Comparison of ENCODE assay signal across 1 cellular context in genomic region chr6:4018194-4019111, GRCh38.
TF ChIP-seq lines count a peak whose summit lies in the region.

No MANE protein-coding gene starts in this region.

TF ChIP-seq in HEK293, 187 proteins besides CTCF, POLR2A, EP300 and RAD21 (continued from another document and continues in another):
- no peak; the same call in 1 of the 2 replicates for TF ChIP-seq ZNF221 (tag by site-specific recombination; IDR thresholded peaks at IDR 0.05; ENCODE audit: borderline replicate concordance)
- TF ChIP-seq ZBTB44 (tag by site-specific recombination; IDR thresholded peaks at IDR 0.05): no peak; the same call in 1 of the 2 replicates
- no peak for TF ChIP-seq ZNF211 (tag by site-specific recombination; IDR thresholded peaks at IDR 0.05; ENCODE audit: low read depth)
- no peak for TF ChIP-seq ZNF529 (tag by site-specific recombination; IDR thresholded peaks at IDR 0.05; ENCODE audit: insufficient replicate concordance)
- TF ChIP-seq SP3 (tag by site-specific recombination; IDR thresholded peaks at IDR 0.05): peak; percentile 84
- TF ChIP-seq ZNF174 (tag by site-specific recombination; IDR thresholded peaks at IDR 0.05): no peak
- TF ChIP-seq BCL11A (tag by site-specific recombination; IDR thresholded peaks at IDR 0.05; ENCODE audit: low read depth): no peak
- no peak for TF ChIP-seq PRDM4 (tag by site-specific recombination; IDR thresholded peaks at IDR 0.05)
- peak; percentile 25; the same call in 1 of the 2 replicates for TF ChIP-seq ZNF157 (tag by site-specific recombination; IDR thresholded peaks at IDR 0.05)
- TF ChIP-seq ZNF121 (tag by site-specific recombination; IDR thresholded peaks at IDR 0.05): peak; percentile 45; the same call in 1 of the 2 replicates
- TF ChIP-seq ZNF24 (tag by site-specific recombination; IDR thresholded peaks at IDR 0.05): peak; percentile 76; the same call in 1 of the 2 replicates
- peak; percentile 95 for TF ChIP-seq PRDM10 (tag by site-specific recombination; IDR thresholded peaks at IDR 0.05)
- TF ChIP-seq ZNF266 (tag by site-specific recombination; IDR thresholded peaks at IDR 0.05; ENCODE audit: low read depth): peak; percentile 43; the same call in 1 of the 2 replicates
- TF ChIP-seq ZNF449 (tag by site-specific recombination; IDR thresholded peaks at IDR 0.05): peak; percentile 35; the same call in 1 of the 2 replicates
- TF ChIP-seq ZNF610 (tag by site-specific recombination; IDR thresholded peaks at IDR 0.05; ENCODE audit: borderline replicate concordance): peak; percentile 88
- peak; percentile 70 for TF ChIP-seq ZNF629 (tag by site-specific recombination; IDR thresholded peaks at IDR 0.05)
- TF ChIP-seq ZNF623 (tag by site-specific recombination; IDR thresholded peaks at IDR 0.05): peak; percentile 74
- TF ChIP-seq ZNF324 (tag by site-specific recombination; IDR thresholded peaks at IDR 0.05): peak; percentile 60
- peak; percentile 98 for TF ChIP-seq ZNF341 (tag by site-specific recombination; IDR thresholded peaks at IDR 0.05; ENCODE audit: low read depth)
- TF ChIP-seq ZBTB8A (tag by site-specific recombination; IDR thresholded peaks at IDR 0.05): peak; percentile 87
- no peak for TF ChIP-seq ZNF292 (tag by site-specific recombination; IDR thresholded peaks at IDR 0.05; ENCODE audit: borderline replicate concordance, low read depth)
- TF ChIP-seq ZNF26 (tag by site-specific recombination; IDR thresholded peaks at IDR 0.05): no peak
- peak; percentile 59; the same call in 1 of the 2 replicates for TF ChIP-seq KLF16 (tag by site-specific recombination; IDR thresholded peaks at IDR 0.05)
- peak; percentile 85 for TF ChIP-seq YY1 (tag by site-specific recombination; IDR thresholded peaks at IDR 0.05)
- peak; percentile 73; the same call in 1 of the 2 replicates for TF ChIP-seq ZNF580 (tag by site-specific recombination; IDR thresholded peaks at IDR 0.05)
- no peak for TF ChIP-seq ZNF513 (tag by site-specific recombination; IDR thresholded peaks at IDR 0.05)
- TF ChIP-seq ZNF692 (tag by site-specific recombination; IDR thresholded peaks at IDR 0.05): peak; percentile 83
- TF ChIP-seq BCL11B (tag by site-specific recombination; IDR thresholded peaks at IDR 0.05; ENCODE audit: low read depth): peak; percentile 63; the same call in 1 of the 2 replicates
- TF ChIP-seq ZNF175 (tag by site-specific recombination; IDR thresholded peaks at IDR 0.05): no peak
- peak; percentile 68; the same call in 1 of the 2 replicates for TF ChIP-seq ZBTB11 (tag by site-specific recombination; conservative IDR thresholded peaks at IDR 0.05; ENCODE audit: low read depth)
- no peak for TF ChIP-seq ZNF585B (tag by site-specific recombination; IDR thresholded peaks at IDR 0.05)
- no peak for TF ChIP-seq GFI1B (tag by site-specific recombination; IDR thresholded peaks at IDR 0.05)
- TF ChIP-seq OVOL3 (tag by site-specific recombination; IDR thresholded peaks at IDR 0.05): 0 out of 2 replicates have a peak, but pooled peaks have one; percentile 8
- TF ChIP-seq ZNF658 (tag by site-specific recombination; IDR thresholded peaks at IDR 0.05): no peak
- no peak for TF ChIP-seq ZNF544 (tag by site-specific recombination; IDR thresholded peaks at IDR 0.05)
- TF ChIP-seq ZNF621 (tag by site-specific recombination; IDR thresholded peaks at IDR 0.05): no peak
- peak; percentile 78; the same call in 1 of the 2 replicates for TF ChIP-seq ZNF16 (tag by site-specific recombination; IDR thresholded peaks at IDR 0.05; ENCODE audit: low read depth)
- TF ChIP-seq PATZ1 (tag by site-specific recombination; IDR thresholded peaks at IDR 0.05): peak; percentile 97
